20 cellular contexts compared by ENCODE assay signal in the genomic region with DNA sequence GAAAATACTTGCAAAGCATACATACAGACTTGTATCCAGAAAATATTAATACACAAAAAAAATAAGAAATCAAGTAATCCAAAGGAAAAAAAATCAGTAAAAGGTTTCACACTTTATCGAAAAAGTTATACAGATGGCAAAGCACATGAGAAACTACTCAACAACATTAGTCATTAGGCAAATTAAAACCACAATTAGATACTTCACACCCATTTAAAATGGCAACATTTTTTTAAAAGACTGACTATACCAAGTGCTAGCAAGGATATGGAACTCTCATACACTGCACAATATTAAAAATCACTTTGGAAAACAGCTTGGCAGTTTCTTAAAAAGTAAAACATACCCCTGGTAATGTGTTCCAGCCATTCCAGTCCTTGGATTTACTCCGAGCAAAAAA.
"Had no signal": no experiment of that assay in that cellular context is flagged by ENCODE, and none has a peak within 500 bp of the region (broad histone marks: within the 10 kb centered on the region; RNA-seq: fewer than 3 reads in every experiment).

No MANE protein-coding gene starts in this region.

- H3K36me3 ChIP-seq: gastrocnemius medialis, heart right ventricle, ovary, stomach, thoracic aorta, transverse colon had no signal

- H3K27me3 Mint-ChIP-seq: naive thymus-derived CD8-positive, alpha-beta T cell had no signal

- H3K27ac ChIP-seq: gastrocnemius medialis, heart right ventricle, ovary, stomach, transverse colon had no signal

- H3K4me3 Mint-ChIP-seq: neural crest cell had no signal

- ATAC-seq: esophagus mucosa; gastrocnemius medialis; heart right ventricle; left lobe of liver; mucosa of descending colon; naive thymus-derived CD8-positive, alpha-beta T cell; right cardiac atrium had no signal

- H3K9me3 ChIP-seq: gastrocnemius medialis, mucosa of descending colon, ovary, stomach, thoracic aorta, transverse colon had no signal

- H3K9me3 Mint-ChIP-seq: naive thymus-derived CD8-positive, alpha-beta T cell had no signal

- DNase-seq: effector CD4-positive, alpha-beta T cell; gastrocnemius medialis; heart right ventricle; hypothalamus; islet precursor cell; mammary epithelial cell; mucosa of descending colon; naive thymus-derived CD8-positive, alpha-beta T cell; ovary; right cardiac atrium; small intestine; stimulated activated CD4-positive, alpha-beta T cell treated with anti-CD3 and anti-CD28 coated beads, Interleukin-12 subunit alpha, Interleukin-12 subunit beta, amount 100 ng/mL, for 4 hours; stimulated activated naive CD4-positive, alpha-beta T cell; stomach; substantia nigra; transverse colon had no signal
